Comparison of ENCODE assay signal across 1 cellular context in the genomic region with DNA sequence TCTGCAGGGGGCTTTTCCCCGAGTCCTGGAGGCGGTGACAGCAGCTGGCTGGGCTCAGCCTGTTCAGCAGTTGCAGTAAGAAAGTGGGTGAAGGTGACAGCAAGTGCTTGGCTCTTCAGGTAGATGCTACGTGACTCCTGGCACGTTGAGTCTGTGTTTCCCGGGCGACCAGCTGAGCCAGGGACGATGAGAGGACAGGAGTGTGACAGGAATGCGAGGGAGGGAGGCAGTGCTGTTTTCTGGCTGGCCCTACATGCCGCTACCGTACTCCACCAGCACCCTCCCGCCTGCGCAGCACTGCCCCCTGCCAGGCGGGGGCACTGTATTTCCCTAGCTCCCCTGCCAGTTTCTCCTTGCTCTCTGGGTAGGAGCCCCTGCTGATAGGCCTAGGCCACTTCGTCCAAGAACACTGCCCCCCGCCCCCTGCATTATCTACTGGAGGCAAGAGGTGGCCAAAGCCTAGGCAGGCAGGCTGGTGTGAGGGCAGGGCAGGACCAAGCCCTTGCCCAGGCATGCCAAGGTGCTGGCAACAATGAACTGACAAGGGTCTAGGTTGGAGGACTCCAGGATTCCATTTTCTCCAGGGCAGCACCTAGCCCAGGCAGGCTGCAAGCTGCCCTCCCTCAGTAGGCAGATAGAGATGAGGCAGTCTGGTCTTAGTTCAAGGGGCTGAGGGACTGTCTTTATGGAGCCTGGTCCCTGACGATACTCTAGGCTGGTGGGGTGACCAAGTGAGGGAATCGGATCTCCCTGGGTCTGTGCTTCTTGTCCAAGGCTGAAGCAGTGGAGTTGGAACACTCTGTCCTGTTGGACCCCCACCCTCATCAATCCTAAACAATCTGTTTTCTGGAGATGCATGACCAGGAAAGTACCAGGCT.
A peak's percentile ranks its signal among the peaks of the same experiment; 100 is the strongest.
TF ChIP-seq lines count a peak whose summit lies in the region.

No MANE protein-coding gene starts in this region.

TF ChIP-seq in K562, 482 proteins besides CTCF, POLR2A, EP300 and RAD21 (continues in another document):
- TF ChIP-seq, protein P1, sequence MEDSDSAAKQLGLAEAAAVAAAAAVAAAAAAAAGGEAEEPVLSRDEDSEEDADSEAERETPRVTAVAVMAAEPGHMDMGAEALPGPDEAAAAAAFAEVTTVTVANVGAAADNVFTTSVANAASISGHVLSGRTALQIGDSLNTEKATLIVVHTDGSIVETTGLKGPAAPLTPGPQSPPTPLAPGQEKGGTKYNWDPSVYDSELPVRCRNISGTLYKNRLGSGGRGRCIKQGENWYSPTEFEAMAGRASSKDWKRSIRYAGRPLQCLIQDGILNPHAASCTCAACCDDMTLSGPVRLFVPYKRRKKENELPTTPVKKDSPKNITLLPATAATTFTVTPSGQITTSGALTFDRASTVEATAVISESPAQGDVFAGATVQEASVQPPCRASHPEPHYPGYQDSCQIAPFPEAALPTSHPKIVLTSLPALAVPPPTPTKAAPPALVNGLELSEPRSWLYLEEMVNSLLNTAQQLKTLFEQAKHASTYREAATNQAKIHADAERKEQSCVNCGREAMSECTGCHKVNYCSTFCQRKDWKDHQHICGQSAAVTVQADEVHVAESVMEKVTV (CRISPR knock-in tag; IDR thresholded peaks at IDR 0.05), result no peak
- TF ChIP-seq, protein P2, sequence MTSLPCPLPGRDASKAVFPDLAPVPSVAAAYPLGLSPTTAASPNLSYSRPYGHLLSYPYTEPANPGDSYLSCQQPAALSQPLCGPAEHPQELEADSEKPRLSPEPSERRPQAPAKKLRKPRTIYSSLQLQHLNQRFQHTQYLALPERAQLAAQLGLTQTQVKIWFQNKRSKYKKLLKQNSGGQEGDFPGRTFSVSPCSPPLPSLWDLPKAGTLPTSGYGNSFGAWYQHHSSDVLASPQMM (CRISPR knock-in tag; IDR thresholded peaks at IDR 0.05), result no peak
- TF ChIP-seq ZNF133 (CRISPR knock-in tag; IDR thresholded peaks at IDR 0.05) (no peak), ZKSCAN1 (IDR thresholded peaks at IDR 0.05; ENCODE audit: low read depth, low read length) (no peak), POLR2G (IDR thresholded peaks at IDR 0.05; ENCODE audit: low read depth, low read length) (peak; percentile 74), NR3C1 (CRISPR knock-in tag; IDR thresholded peaks at IDR 0.05) (no peak), HMGN3 (IDR thresholded peaks at IDR 0.05; ENCODE audit: borderline replicate concordance, extremely low read depth, insufficient read length, low read depth, low read length) (peak; percentile 68), TBL1XR1 (IDR thresholded peaks at IDR 0.05; ENCODE audit: low read length in 2 of 2) (no peak), ZNF780A (CRISPR knock-in tag; IDR thresholded peaks at IDR 0.05) (peak; percentile 77; the same call in 1 of the 2 replicates), SUPT5H (IDR thresholded peaks at IDR 0.05) (peak; percentile 56), ATF7 (IDR thresholded peaks at IDR 0.05) (no peak), MAZ (CRISPR knock-in tag; conservative IDR thresholded peaks at IDR 0.05 in 1 of 2, IDR thresholded peaks at IDR 0.05 in 1 of 2) (peak in 1 of 2 experiments; percentile 65; a peak in 2 of 4 replicates), MECOM (CRISPR knock-in tag; IDR thresholded peaks at IDR 0.05) (no peak), ZBTB1 (CRISPR knock-in tag; IDR thresholded peaks at IDR 0.05; ENCODE audit: borderline replicate concordance, low read depth) (0 out of 2 replicates have a peak, but pooled peaks have one; percentile 56), FOS (IDR thresholded peaks at IDR 0.05; ENCODE audit: extremely low read depth, insufficient read length) (no peak), MYNN (IDR thresholded peaks at IDR 0.05) (peak; percentile 78; the same call in 1 of the 2 replicates), MYNN (CRISPR knock-in tag; IDR thresholded peaks at IDR 0.05) (no peak), YY1 (IDR thresholded peaks at IDR 0.05; ENCODE audit: borderline replicate concordance in 1 of 3, control insufficient read depth in 1 of 3, extremely low read depth in 1 of 3, insufficient read depth in 3 of 3, insufficient read length in 1 of 3, insufficient replicate concordance in 2 of 3, low read depth in 1 of 3, low read length in 2 of 3) (no peak), ZNF232 (CRISPR knock-in tag; IDR thresholded peaks at IDR 0.05) (peak; percentile 50; the same call in 1 of the 2 replicates), CCAR2 (IDR thresholded peaks at IDR 0.05; ENCODE audit: low read depth, low read length) (no peak), RUNX1 (IDR thresholded peaks at IDR 0.05; ENCODE audit: low read depth) (0 out of 2 replicates have a peak, but pooled peaks have one; percentile 19), GTF2E2 (tag; IDR thresholded peaks at IDR 0.05) (no peak), SMARCA4 (IDR thresholded peaks at IDR 0.05) (0 out of 2 replicates have a peak, but pooled peaks have one; percentile 26), TEAD4 (IDR thresholded peaks at IDR 0.05; ENCODE audit: low read length) (peak; percentile 50; the same call in 1 of the 2 replicates), TEAD4 (CRISPR knock-in tag; IDR thresholded peaks at IDR 0.05; ENCODE audit: borderline replicate concordance) (no peak), ZNF274 (IDR thresholded peaks at IDR 0.05; ENCODE audit: borderline replicate concordance, low read depth, low read length) (no peak), MEF2D (tag; conservative IDR thresholded peaks at IDR 0.05; ENCODE audit: low read depth) (no peak), CREB1 (IDR thresholded peaks at IDR 0.05) (no peak; the same call in none of the 2 replicates), CREB1 (CRISPR knock-in tag; IDR thresholded peaks at IDR 0.05) (peak; percentile 5; the same call in 1 of the 2 replicates), DPF2 (IDR thresholded peaks at IDR 0.05) (no peak), ELF2 (CRISPR knock-in tag; IDR thresholded peaks at IDR 0.05) (peak; percentile 52), PHF20 (IDR thresholded peaks at IDR 0.05; ENCODE audit: partially characterized antibody) (no peak), TRIM28 (IDR thresholded peaks at IDR 0.05) (no peak), POLR2AphosphoS2 (IDR thresholded peaks at IDR 0.05; ENCODE audit: low read length) (peak; percentile 90), ATF1 (CRISPR knock-in tag; IDR thresholded peaks at IDR 0.05) (no peak), ATF1 (tag; IDR thresholded peaks at IDR 0.05) (no peak), ZNF384 (IDR thresholded peaks at IDR 0.05; ENCODE audit: low read depth, low read length) (no peak), MEIS2 (IDR thresholded peaks at IDR 0.05; ENCODE audit: partially characterized antibody) (no peak), STAG1 (CRISPR knock-in tag; IDR thresholded peaks at IDR 0.05; ENCODE audit: borderline replicate concordance) (0 out of 2 replicates have a peak, but pooled peaks have one; percentile 11), L3MBTL2 (IDR thresholded peaks at IDR 0.05) (no peak), SMAD4 (CRISPR knock-in tag; conservative IDR thresholded peaks at IDR 0.05) (no peak), ZNF57 (CRISPR knock-in tag; IDR thresholded peaks at IDR 0.05) (no peak)
- TF ChIP-seq, protein P3, sequence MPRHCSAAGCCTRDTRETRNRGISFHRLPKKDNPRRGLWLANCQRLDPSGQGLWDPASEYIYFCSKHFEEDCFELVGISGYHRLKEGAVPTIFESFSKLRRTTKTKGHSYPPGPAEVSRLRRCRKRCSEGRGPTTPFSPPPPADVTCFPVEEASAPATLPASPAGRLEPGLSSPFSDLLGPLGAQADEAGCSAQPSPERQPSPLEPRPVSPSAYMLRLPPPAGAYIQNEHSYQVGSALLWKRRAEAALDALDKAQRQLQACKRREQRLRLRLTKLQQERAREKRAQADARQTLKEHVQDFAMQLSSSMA (CRISPR knock-in tag; IDR thresholded peaks at IDR 0.05), result peak; percentile 21; the same call in 1 of the 2 replicates
- TF ChIP-seq, protein P4, sequence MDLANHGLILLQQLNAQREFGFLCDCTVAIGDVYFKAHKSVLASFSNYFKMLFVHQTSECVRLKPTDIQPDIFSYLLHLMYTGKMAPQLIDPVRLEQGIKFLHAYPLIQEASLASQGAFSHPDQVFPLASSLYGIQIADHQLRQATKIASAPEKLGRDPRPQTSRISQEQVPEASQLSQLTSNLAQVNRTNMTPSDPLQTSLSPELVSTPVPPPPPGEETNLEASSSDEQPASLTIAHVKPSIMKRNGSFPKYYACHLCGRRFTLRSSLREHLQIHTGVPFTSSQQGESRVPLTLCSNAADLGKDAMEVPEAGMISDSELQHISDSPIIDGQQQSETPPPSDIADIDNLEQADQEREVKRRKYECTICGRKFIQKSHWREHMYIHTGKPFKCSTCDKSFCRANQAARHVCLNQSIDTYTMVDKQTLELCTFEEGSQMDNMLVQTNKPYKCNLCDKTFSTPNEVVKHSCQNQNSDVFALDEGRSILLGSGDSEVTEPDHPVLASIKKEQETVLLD (IDR thresholded peaks at IDR 0.05), result no peak
- TF ChIP-seq, protein P5, sequence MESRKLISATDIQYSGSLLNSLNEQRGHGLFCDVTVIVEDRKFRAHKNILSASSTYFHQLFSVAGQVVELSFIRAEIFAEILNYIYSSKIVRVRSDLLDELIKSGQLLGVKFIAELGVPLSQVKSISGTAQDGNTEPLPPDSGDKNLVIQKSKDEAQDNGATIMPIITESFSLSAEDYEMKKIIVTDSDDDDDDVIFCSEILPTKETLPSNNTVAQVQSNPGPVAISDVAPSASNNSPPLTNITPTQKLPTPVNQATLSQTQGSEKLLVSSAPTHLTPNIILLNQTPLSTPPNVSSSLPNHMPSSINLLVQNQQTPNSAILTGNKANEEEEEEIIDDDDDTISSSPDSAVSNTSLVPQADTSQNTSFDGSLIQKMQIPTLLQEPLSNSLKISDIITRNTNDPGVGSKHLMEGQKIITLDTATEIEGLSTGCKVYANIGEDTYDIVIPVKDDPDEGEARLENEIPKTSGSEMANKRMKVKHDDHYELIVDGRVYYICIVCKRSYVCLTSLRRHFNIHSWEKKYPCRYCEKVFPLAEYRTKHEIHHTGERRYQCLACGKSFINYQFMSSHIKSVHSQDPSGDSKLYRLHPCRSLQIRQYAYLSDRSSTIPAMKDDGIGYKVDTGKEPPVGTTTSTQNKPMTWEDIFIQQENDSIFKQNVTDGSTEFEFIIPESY (CRISPR knock-in tag; IDR thresholded peaks at IDR 0.05), result peak; percentile 100
- TF ChIP-seq, protein P6, sequence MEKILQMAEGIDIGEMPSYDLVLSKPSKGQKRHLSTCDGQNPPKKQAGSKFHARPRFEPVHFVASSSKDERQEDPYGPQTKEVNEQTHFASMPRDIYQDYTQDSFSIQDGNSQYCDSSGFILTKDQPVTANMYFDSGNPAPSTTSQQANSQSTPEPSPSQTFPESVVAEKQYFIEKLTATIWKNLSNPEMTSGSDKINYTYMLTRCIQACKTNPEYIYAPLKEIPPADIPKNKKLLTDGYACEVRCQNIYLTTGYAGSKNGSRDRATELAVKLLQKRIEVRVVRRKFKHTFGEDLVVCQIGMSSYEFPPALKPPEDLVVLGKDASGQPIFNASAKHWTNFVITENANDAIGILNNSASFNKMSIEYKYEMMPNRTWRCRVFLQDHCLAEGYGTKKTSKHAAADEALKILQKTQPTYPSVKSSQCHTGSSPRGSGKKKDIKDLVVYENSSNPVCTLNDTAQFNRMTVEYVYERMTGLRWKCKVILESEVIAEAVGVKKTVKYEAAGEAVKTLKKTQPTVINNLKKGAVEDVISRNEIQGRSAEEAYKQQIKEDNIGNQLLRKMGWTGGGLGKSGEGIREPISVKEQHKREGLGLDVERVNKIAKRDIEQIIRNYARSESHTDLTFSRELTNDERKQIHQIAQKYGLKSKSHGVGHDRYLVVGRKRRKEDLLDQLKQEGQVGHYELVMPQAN (IDR thresholded peaks at IDR 0.05; ENCODE audit: borderline replicate concordance), result no peak
- TF ChIP-seq, protein P7, sequence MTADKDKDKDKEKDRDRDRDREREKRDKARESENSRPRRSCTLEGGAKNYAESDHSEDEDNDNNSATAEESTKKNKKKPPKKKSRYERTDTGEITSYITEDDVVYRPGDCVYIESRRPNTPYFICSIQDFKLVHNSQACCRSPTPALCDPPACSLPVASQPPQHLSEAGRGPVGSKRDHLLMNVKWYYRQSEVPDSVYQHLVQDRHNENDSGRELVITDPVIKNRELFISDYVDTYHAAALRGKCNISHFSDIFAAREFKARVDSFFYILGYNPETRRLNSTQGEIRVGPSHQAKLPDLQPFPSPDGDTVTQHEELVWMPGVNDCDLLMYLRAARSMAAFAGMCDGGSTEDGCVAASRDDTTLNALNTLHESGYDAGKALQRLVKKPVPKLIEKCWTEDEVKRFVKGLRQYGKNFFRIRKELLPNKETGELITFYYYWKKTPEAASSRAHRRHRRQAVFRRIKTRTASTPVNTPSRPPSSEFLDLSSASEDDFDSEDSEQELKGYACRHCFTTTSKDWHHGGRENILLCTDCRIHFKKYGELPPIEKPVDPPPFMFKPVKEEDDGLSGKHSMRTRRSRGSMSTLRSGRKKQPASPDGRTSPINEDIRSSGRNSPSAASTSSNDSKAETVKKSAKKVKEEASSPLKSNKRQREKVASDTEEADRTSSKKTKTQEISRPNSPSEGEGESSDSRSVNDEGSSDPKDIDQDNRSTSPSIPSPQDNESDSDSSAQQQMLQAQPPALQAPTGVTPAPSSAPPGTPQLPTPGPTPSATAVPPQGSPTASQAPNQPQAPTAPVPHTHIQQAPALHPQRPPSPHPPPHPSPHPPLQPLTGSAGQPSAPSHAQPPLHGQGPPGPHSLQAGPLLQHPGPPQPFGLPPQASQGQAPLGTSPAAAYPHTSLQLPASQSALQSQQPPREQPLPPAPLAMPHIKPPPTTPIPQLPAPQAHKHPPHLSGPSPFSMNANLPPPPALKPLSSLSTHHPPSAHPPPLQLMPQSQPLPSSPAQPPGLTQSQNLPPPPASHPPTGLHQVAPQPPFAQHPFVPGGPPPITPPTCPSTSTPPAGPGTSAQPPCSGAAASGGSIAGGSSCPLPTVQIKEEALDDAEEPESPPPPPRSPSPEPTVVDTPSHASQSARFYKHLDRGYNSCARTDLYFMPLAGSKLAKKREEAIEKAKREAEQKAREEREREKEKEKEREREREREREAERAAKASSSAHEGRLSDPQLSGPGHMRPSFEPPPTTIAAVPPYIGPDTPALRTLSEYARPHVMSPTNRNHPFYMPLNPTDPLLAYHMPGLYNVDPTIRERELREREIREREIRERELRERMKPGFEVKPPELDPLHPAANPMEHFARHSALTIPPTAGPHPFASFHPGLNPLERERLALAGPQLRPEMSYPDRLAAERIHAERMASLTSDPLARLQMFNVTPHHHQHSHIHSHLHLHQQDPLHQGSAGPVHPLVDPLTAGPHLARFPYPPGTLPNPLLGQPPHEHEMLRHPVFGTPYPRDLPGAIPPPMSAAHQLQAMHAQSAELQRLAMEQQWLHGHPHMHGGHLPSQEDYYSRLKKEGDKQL (CRISPR knock-in tag; IDR thresholded peaks at IDR 0.05; ENCODE audit: borderline replicate concordance), result 0 out of 2 replicates have a peak, but pooled peaks have one; percentile 4
- TF ChIP-seq, protein P8, sequence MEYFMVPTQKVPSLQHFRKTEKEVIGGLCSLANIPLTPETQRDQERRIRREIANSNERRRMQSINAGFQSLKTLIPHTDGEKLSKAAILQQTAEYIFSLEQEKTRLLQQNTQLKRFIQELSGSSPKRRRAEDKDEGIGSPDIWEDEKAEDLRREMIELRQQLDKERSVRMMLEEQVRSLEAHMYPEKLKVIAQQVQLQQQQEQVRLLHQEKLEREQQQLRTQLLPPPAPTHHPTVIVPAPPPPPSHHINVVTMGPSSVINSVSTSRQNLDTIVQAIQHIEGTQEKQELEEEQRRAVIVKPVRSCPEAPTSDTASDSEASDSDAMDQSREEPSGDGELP (CRISPR knock-in tag; IDR thresholded peaks at IDR 0.05; ENCODE audit: borderline replicate concordance), result peak; percentile 58
